8 cellular contexts compared by ENCODE assay signal in the genomic region with DNA sequence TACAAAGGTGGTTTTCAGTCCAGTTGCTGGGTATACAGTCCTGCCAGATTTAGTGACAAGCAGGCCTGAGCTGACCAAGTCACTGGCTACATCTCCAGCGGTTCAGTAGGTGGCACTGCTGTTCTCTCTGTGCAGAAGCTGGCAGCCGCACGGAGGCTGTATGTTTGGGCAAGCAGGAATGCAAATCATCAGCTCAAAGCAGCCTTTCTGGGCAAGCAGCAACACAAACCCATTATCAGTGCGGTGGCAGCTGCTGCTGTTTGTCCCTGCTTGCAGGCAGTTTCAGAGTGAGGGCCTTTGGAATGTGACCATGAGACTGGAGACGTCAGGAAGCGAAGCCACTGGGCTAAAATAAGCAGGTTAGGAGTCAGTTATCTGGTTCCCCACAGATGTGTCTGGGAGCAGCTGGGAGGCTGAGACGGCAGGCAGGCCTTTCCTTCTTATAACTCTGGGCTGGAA.
DNase-seq lines count a peak whose midpoint lies in the region; ATAC-seq and TF ChIP-seq lines count a peak whose summit lies in the region.

No MANE protein-coding gene starts in this region.

- H3K4me1 Mint-ChIP-seq in CD4-positive, CD25-positive, alpha-beta regulatory T cell = peaks cover 0 to 12% (median 9%) of the 10 kb centered on the region in 4 donors
- peaks cover 10% of the 10 kb centered on the region for H3K4me1 Mint-ChIP-seq in activated CD4-positive, alpha-beta T cell treated with anti-CD3 and anti-CD28 coated beads, Interleukin-2, amount 10 ng/mL, durations not matched to agents 24 days and 14 days

- no peaks in the 10 kb centered on the region for H3K27me3 Mint-ChIP-seq in CD4-positive, CD25-positive, alpha-beta regulatory T cell
- no peaks in the 10 kb centered on the region for H3K27me3 Mint-ChIP-seq in activated CD4-positive, alpha-beta T cell treated with anti-CD3 and anti-CD28 coated beads, Interleukin-2, amount 10 ng/mL, durations not matched to agents 24 days and 14 days

- no peaks in the 10 kb centered on the region for H3K27me3 ChIP-seq in CD4-positive, CD25-positive, alpha-beta regulatory T cell (ENCODE audit: control insufficient read depth, insufficient read depth, low read length)

- no peaks in the 10 kb centered on the region for H3K36me3 Mint-ChIP-seq in CD4-positive, CD25-positive, alpha-beta regulatory T cell
- no peaks in the 10 kb centered on the region for H3K36me3 Mint-ChIP-seq in activated CD4-positive, alpha-beta T cell treated with anti-CD3 and anti-CD28 coated beads, Interleukin-2, amount 10 ng/mL, durations not matched to agents 24 days and 14 days (ENCODE audit: low read depth)

- DNase-seq in CD4-positive, CD25-positive, alpha-beta regulatory T cell = peak; percentile 25 to 90 (median 67)
- DNase-seq in NCI-H526 (lab: John Stamatoyannopoulos, UW) = peak; percentile 97
- peak; percentile 90 for DNase-seq in activated CD4-positive, alpha-beta T cell treated with anti-CD3 and anti-CD28 coated beads, Interleukin-2, amount 10 ng/mL, durations not matched to agents 24 days and 14 days
- peak; percentile 90 for DNase-seq in dedifferentiated amniotic fluid mesenchymal stem cell (ENCODE audit: extremely low spot score)
- peak; percentile 85 to 96 for DNase-seq in lower leg skin (ENCODE audit: low spot score in 2 of 2)
- peak; percentile 38 to 64 for DNase-seq in stimulated activated CD4-positive, alpha-beta T cell treated with anti-CD3 and anti-CD28 coated beads, Interleukin-4, amount 100 ng/mL, for 48 hours (ENCODE audit: low read depth in 2 of 2)

- no peak for TF ChIP-seq POLR2A in lower leg skin (IDR thresholded peaks at IDR 0.05)

- no peak overlapping the region for H3K4me3 ChIP-seq in CD4-positive, CD25-positive, alpha-beta regulatory T cell (ENCODE audit: low read depth, low read length)
- H3K4me3 ChIP-seq in lower leg skin (ENCODE audit: low read depth, poor library complexity, severe bottlenecking) = no peak overlapping the region

- peaks cover 0 to 3% (median 0%) of the 10 kb centered on the region in 7 donors for H3K9me3 Mint-ChIP-seq in CD4-positive, CD25-positive, alpha-beta regulatory T cell
- no peaks in the 10 kb centered on the region for H3K9me3 Mint-ChIP-seq in activated CD4-positive, alpha-beta T cell treated with anti-CD3 and anti-CD28 coated beads, Interleukin-2, amount 10 ng/mL, durations not matched to agents 24 days and 14 days

- H3K4me3 Mint-ChIP-seq in CD4-positive, CD25-positive, alpha-beta regulatory T cell = no peak overlapping the region
- peak overlapping the region; percentile 52 for H3K4me3 Mint-ChIP-seq in activated CD4-positive, alpha-beta T cell treated with anti-CD3 and anti-CD28 coated beads, Interleukin-2, amount 10 ng/mL, durations not matched to agents 24 days and 14 days

- intact Hi-C loops in activated CD4-positive, alpha-beta T cell treated with anti-CD3 and anti-CD28 coated beads, Interleukin-2, amount 10 ng/mL, durations not matched to agents 24 days and 14 days (cut with micrococcal nuclease) = loop anchor here (1.0 to 2.0 kb wide), 4 partner anchors 30 to 145 kb away; partner anchors contain the start of gene TXLNB
- intact Hi-C loops in lower leg skin (cut with DNase I; ENCODE audit: low total_unique reads) = loop anchor here (2.0 to 5.0 kb wide), 2 partner anchors 148 to 704 kb away; no protein-coding TSS in a partner anchor

- H3K36me3 ChIP-seq in CD4-positive, CD25-positive, alpha-beta regulatory T cell (ENCODE audit: control insufficient read depth, insufficient read depth, low read length) = no peaks in the 10 kb centered on the region

- peak overlapping the region; percentile 54 to 96 (median 89) for H3K27ac Mint-ChIP-seq in CD4-positive, CD25-positive, alpha-beta regulatory T cell
- H3K27ac Mint-ChIP-seq in activated CD4-positive, alpha-beta T cell treated with anti-CD3 and anti-CD28 coated beads, Interleukin-2, amount 10 ng/mL, durations not matched to agents 24 days and 14 days = peak overlapping the region; percentile 82

- no peak overlapping the region for H3K27ac ChIP-seq in CD4-positive, CD25-positive, alpha-beta regulatory T cell (ENCODE audit: insufficient read depth, low read length, poor library complexity, severe bottlenecking)

- H3K4me1 ChIP-seq in CD4-positive, CD25-positive, alpha-beta regulatory T cell (ENCODE audit: control insufficient read depth, insufficient read depth, low read length, poor library complexity, severe bottlenecking) = peaks cover 5% of the 10 kb centered on the region

- H3K9me3 ChIP-seq in CD4-positive, CD25-positive, alpha-beta regulatory T cell (ENCODE audit: control insufficient read depth in 2 of 2, low read length in 2 of 2) = no peaks in the 10 kb centered on the region

- ATAC-seq in CD4-positive, CD25-positive, alpha-beta regulatory T cell (ENCODE audit: low read depth in 2 of 2) = peak; percentile 95 to 98
- peak; percentile 100 for ATAC-seq in GM19397 (IDR thresholded peaks at IDR 0.05; ENCODE audit: unreplicated experiment)
- ATAC-seq in HG03520 (IDR thresholded peaks at IDR 0.05; ENCODE audit: unreplicated experiment) = peak; percentile 100

- peak in 1 of 3 donors; percentile 84 for TF ChIP-seq CTCF in lower leg skin (IDR thresholded peaks at IDR 0.05)

- WGBS in lower leg skin, 2 donors = 1 to 6% methylated on average over 7 of the region's 7 CpGs
